ENCODE assay signal across 15 cellular contexts in the genomic region with DNA sequence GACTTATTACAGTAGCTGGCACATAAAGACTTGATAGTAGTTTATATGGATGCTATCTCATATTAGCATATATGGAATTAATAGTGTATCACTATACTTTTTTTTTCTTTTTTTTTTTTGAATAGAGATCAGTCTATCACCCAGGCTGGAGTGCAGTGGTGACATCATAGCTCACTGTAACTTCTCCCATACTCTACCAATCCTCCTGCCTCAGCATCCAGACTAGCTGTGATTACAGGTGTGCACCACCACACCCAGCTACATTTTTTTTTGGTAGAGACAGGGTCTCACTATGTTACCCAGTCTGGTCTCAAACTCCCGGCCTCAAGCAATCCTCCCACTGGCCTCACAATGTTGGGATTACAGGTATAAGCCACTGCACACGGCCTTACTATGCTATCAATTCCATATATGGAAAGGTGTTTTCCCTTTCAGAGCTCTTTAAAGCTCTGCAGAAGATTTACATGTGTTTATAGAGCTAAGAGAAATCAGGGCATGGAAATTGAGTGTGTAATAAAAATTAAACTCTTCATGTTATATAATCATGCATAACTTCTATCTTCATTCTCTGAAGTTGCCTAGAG. TPM values are rescaled to one million over a fixed set of nuclear protein-coding genes. Genes with fewer than 3 reads are reported as not detected.
DNase-seq lines count a peak whose midpoint lies in the region; ATAC-seq and TF ChIP-seq lines count a peak whose summit lies in the region.
"Had no signal": no experiment of that assay in that cellular context is flagged by ENCODE, and none has a peak within 500 bp of the region (broad histone marks: within the 10 kb centered on the region; RNA-seq: fewer than 3 reads in every experiment).

No MANE protein-coding gene starts in this region.

- peaks cover 41% of the 10 kb centered on the region for H3K4me1 Mint-ChIP-seq in activated naive CD4-positive, alpha-beta T cell treated with anti-CD3 and anti-CD28 coated beads, Interleukin-2, amount 10 ng/mL, durations not matched to agents 7 days and 5 days
- peaks cover 13 to 18% of the 10 kb centered on the region in 2 donors for H3K4me1 Mint-ChIP-seq in stimulated activated naive B cell treated with anti-CD40 and anti-IgM and Interleukin-4, amounts not matched to agents 10 μg/mL and 1 μg/mL and 100 μg/mL, for 72 hours

- H3K27me3 ChIP-seq in PC-3 (ENCODE audit: low read length) (no peaks in the 10 kb centered on the region), ectodermal cell (ENCODE audit: control insufficient read depth, insufficient read depth, low read length, poor library complexity, severe bottlenecking) (no peaks in the 10 kb centered on the region), SJCRH30 (no peaks in the 10 kb centered on the region)
- H3K27me3 ChIP-seq: brain microvascular endothelial cell, upper lobe of right lung had no signal

- no TSS peak for BruUV-seq in PC-3 (replicated peaks; lab: Mats Ljungman, UMichigan)

- H3F3A ChIP-seq in PC-3 (ENCODE audit: low read length, unreplicated experiment) = no peaks in the 10 kb centered on the region

- 63 to 100% methylated on average over 1 to 2 of the region's 2 CpGs for WGBS in ectodermal cell, 2 experiments

- ATAC-seq in PC-3 (no peak), HG03521 (IDR thresholded peaks at IDR 0.05; ENCODE audit: unreplicated experiment) (no peak)
- ATAC-seq in stimulated activated naive B cell treated with anti-CD40 and anti-IgM and Interleukin-4, amounts not matched to agents 10 μg/mL and 1 μg/mL and 100 μg/mL, for 72 hours (replicated peaks) = no peak
- ATAC-seq: upper lobe of right lung had no signal

- POLR2A ChIA-PET in PC-3 (lab: Charles Lee; ENCODE audit: unreplicated experiment) = interaction anchor here (1.2 kb wide), 1 partner anchor 11 kb away, joined by 5 read pairs; no protein-coding TSS in a partner anchor

- H3K9ac ChIP-seq in PC-3 (ENCODE audit: low read length) = no peak overlapping the region
- H3K9ac ChIP-seq: parathyroid adenoma had no signal

- H3K27ac ChIP-seq in PC-3 (ENCODE audit: low read length) (no peak overlapping the region), ectodermal cell (ENCODE audit: insufficient read depth, low read depth, low read length, poor library complexity, severe bottlenecking) (peak overlapping the region; percentile 45), SJCRH30 (no peak overlapping the region)
- H3K27ac ChIP-seq: brain microvascular endothelial cell, parathyroid adenoma, upper lobe of right lung had no signal

- H3K36me3 Mint-ChIP-seq in activated naive CD4-positive, alpha-beta T cell treated with anti-CD3 and anti-CD28 coated beads, Interleukin-2, amount 10 ng/mL, durations not matched to agents 7 days and 5 days = peaks cover 24% of the 10 kb centered on the region
- peaks cover 7 to 21% of the 10 kb centered on the region in 2 donors for H3K36me3 Mint-ChIP-seq in stimulated activated naive B cell treated with anti-CD40 and anti-IgM and Interleukin-4, amounts not matched to agents 10 μg/mL and 1 μg/mL and 100 μg/mL, for 72 hours

- H3K9me2 ChIP-seq in PC-3 (replicated peaks; ENCODE audit: low read length) = no peaks in the 10 kb centered on the region

- no peak for DNase-seq in activated naive CD4-positive, alpha-beta T cell treated with anti-CD3 and anti-CD28 coated beads, Interleukin-2, amount 10 ng/mL, durations not matched to agents 7 days and 5 days
- no peak for DNase-seq in activated naive CD4-positive, alpha-beta T cell (lab: John Stamatoyannopoulos, UW)
- DNase-seq in PC-3 (no peak), SJCRH30 (no peak)
- no peak for DNase-seq in stimulated activated naive B cell treated with anti-CD40 and anti-IgM and Interleukin-4, amounts not matched to agents 10 μg/mL and 1 μg/mL and 100 μg/mL, for 72 hours
- DNase-seq in activated effector memory CD4-positive, alpha-beta T cell treated with anti-CD3 and anti-CD28 coated beads, Interleukin-2, amount 50 U/mL, for 16 hours = no peak
- DNase-seq: activated CD4-positive, alpha-beta T cell treated with anti-CD3 and anti-CD28 coated beads for 48 hours; AML-193; brain microvascular endothelial cell; kidney glomerular epithelial cell; NCI-H187 treated with DMSO at 0.1 percent for 48 hours; upper lobe of right lung had no signal

- H3K9me3 ChIP-seq in PC-3 (ENCODE audit: low read length) (no peaks in the 10 kb centered on the region), ectodermal cell (ENCODE audit: control insufficient read depth, low read length) (no peaks in the 10 kb centered on the region), SJCRH30 (replicated peaks) (no peaks in the 10 kb centered on the region)
- H3K9me3 ChIP-seq: upper lobe of right lung had no signal

- no peak overlapping the region for H3K27ac Mint-ChIP-seq in activated naive CD4-positive, alpha-beta T cell treated with anti-CD3 and anti-CD28 coated beads, Interleukin-2, amount 10 ng/mL, durations not matched to agents 7 days and 5 days
- no peak overlapping the region for H3K27ac Mint-ChIP-seq in stimulated activated naive B cell treated with anti-CD40 and anti-IgM and Interleukin-4, amounts not matched to agents 10 μg/mL and 1 μg/mL and 100 μg/mL, for 72 hours

- H3K79me2 ChIP-seq in PC-3 (ENCODE audit: low read length) = peaks cover 31% of the 10 kb centered on the region

- CTCF ChIA-PET in activated naive CD4-positive, alpha-beta T cell treated with anti-CD3 and anti-CD28 coated beads, Interleukin-2, amount 10 ng/mL, durations not matched to agents 7 days and 5 days (lab: Charles Lee) = interaction anchor here (1.4 kb wide), 1 partner anchor 17 kb away, joined by 3 read pairs; no protein-coding TSS in a partner anchor
- CTCF ChIA-PET in PC-3 (lab: Charles Lee) = no interaction called here

- peaks cover 24% of the 10 kb centered on the region for H3K4me1 ChIP-seq in PC-3 (ENCODE audit: insufficient read depth, low read length)
- H3K4me1 ChIP-seq in ectodermal cell (ENCODE audit: control insufficient read depth, insufficient read depth, low read length) = no peaks in the 10 kb centered on the region
- H3K4me1 ChIP-seq in SJCRH30 = no peaks in the 10 kb centered on the region

- H3K4me3 ChIP-seq in PC-3 (ENCODE audit: low read length) = peak overlapping the region; percentile 98
- H3K4me3 ChIP-seq in ectodermal cell (ENCODE audit: insufficient read depth, low read depth, low read length) = no peak overlapping the region
- no peak overlapping the region for H3K4me3 ChIP-seq in SJCRH30

- H3K4me3 Mint-ChIP-seq in activated naive CD4-positive, alpha-beta T cell treated with anti-CD3 and anti-CD28 coated beads, Interleukin-2, amount 10 ng/mL, durations not matched to agents 7 days and 5 days = peak overlapping the region; percentile 36
- H3K4me3 Mint-ChIP-seq in stimulated activated naive B cell treated with anti-CD40 and anti-IgM and Interleukin-4, amounts not matched to agents 10 μg/mL and 1 μg/mL and 100 μg/mL, for 72 hours = peak overlapping the region; percentile 93 to 97

- H3K4me2 ChIP-seq in PC-3 (ENCODE audit: low read length) = peak overlapping the region; percentile 96

- TF ChIP-seq CTCF in PC-3 (conservative IDR thresholded peaks at IDR 0.05; ENCODE audit: low read depth, low read length) = no peak

- intact Hi-C loops in PC-3 (cut with micrococcal nuclease) = loop anchor here (5.0 kb wide), 1 partner anchor 247 kb away; no protein-coding TSS in a partner anchor

- no peak overlapping the region for H2AFZ ChIP-seq in PC-3 (ENCODE audit: low read length)

- H3K9me3 Mint-ChIP-seq in activated naive CD4-positive, alpha-beta T cell treated with anti-CD3 and anti-CD28 coated beads, Interleukin-2, amount 10 ng/mL, durations not matched to agents 7 days and 5 days = no peaks in the 10 kb centered on the region
- no peaks in the 10 kb centered on the region for H3K9me3 Mint-ChIP-seq in stimulated activated naive B cell treated with anti-CD40 and anti-IgM and Interleukin-4, amounts not matched to agents 10 μg/mL and 1 μg/mL and 100 μg/mL, for 72 hours

- no peaks in the 10 kb centered on the region for H3K27me3 Mint-ChIP-seq in activated naive CD4-positive, alpha-beta T cell treated with anti-CD3 and anti-CD28 coated beads, Interleukin-2, amount 10 ng/mL, durations not matched to agents 7 days and 5 days
- H3K27me3 Mint-ChIP-seq in stimulated activated naive B cell treated with anti-CD40 and anti-IgM and Interleukin-4, amounts not matched to agents 10 μg/mL and 1 μg/mL and 100 μg/mL, for 72 hours = no peaks in the 10 kb centered on the region

- peaks cover 30% of the 10 kb centered on the region for H3K36me3 ChIP-seq in PC-3 (ENCODE audit: low read depth, low read length)
- peaks cover 14% of the 10 kb centered on the region for H3K36me3 ChIP-seq in ectodermal cell (ENCODE audit: control insufficient read depth, insufficient read depth, low read length)
- H3K36me3 ChIP-seq in SJCRH30 = peaks cover 29% of the 10 kb centered on the region

- peaks cover 9% of the 10 kb centered on the region; the same call in 1 of the 2 replicates for H4K20me1 ChIP-seq in PC-3 (ENCODE audit: low read length)

RNA-seq across cellular contexts. Expression of gene TBK1, which starts 1.8 kb away (rescaled TPM):
- 23.1 and 23.7 TPM in 2 replicates for total RNA-seq in PC-3 (2014; rRNA removed)
- 27.7 TPM for polyA plus RNA-seq in ectodermal cell (2013, experiment 1 of 4)
- 31.6 TPM for polyA plus RNA-seq in ectodermal cell (2013, experiment 2 of 4)
- 18.5 TPM for polyA plus RNA-seq in ectodermal cell (2013, experiment 3 of 4)
- polyA plus RNA-seq in ectodermal cell (2013, experiment 4 of 4) = 20.8 TPM
- 27.3 and 31.5 TPM in 2 replicates for total RNA-seq in SJCRH30 (2014; rRNA removed; shearing (Covaris generic))

RNA-seq across cellular contexts. Expression of gene XPOT, which starts 46.0 kb away (rescaled TPM):
- 53.0 and 62.0 TPM in 2 replicates for total RNA-seq in PC-3 (2014; rRNA removed)
- polyA plus RNA-seq in ectodermal cell (2013, experiment 1 of 4) = 72.7 TPM
- 74.0 TPM for polyA plus RNA-seq in ectodermal cell (2013, experiment 2 of 4)
- polyA plus RNA-seq in ectodermal cell (2013, experiment 3 of 4) = 55.1 TPM
- polyA plus RNA-seq in ectodermal cell (2013, experiment 4 of 4) = 58.2 TPM
- 76.4 and 86.0 TPM in 2 replicates for total RNA-seq in SJCRH30 (2014; rRNA removed; shearing (Covaris generic))

RNA-seq across cellular contexts. Expression of gene C12orf56, which starts 59.6 kb away (rescaled TPM):
- 5.7 and 8.1 TPM in 2 replicates for total RNA-seq in PC-3 (2014; rRNA removed)
- 0.37 TPM for polyA plus RNA-seq in ectodermal cell (2013, experiment 1 of 4)
- polyA plus RNA-seq in ectodermal cell (2013, experiment 2 of 4) = 0.96 TPM
- 0.48 TPM for polyA plus RNA-seq in ectodermal cell (2013, experiment 3 of 4)
- polyA plus RNA-seq in ectodermal cell (2013, experiment 4 of 4) = 0.24 TPM
- not detected in 2 replicates for total RNA-seq in SJCRH30 (2014; rRNA removed; shearing (Covaris generic))
- total RNA-seq: upper lobe of right lung had no signal
